Comparison of ENCODE assay signal across 1 cellular context in genomic region chr6:158143700-158144099, GRCh38.
TF ChIP-seq lines count a peak whose summit lies in the region.

No MANE protein-coding gene starts in this region.

TF ChIP-seq in endothelial cell of umbilical vein, 7 proteins besides CTCF, POLR2A, EP300 and RAD21:
- no peak for TF ChIP-seq POLR2AphosphoS5 (IDR thresholded peaks at IDR 0.05; ENCODE audit: insufficient read depth, low read depth, low read length)
- no peak for TF ChIP-seq FOS (IDR thresholded peaks at IDR 0.05; ENCODE audit: borderline replicate concordance, insufficient read depth, low read length)
- no peak for TF ChIP-seq GATA2 (IDR thresholded peaks at IDR 0.05; ENCODE audit: insufficient read depth, insufficient read length, low read depth, low read length)
- TF ChIP-seq JUN (IDR thresholded peaks at IDR 0.05; ENCODE audit: borderline replicate concordance, insufficient read depth, insufficient read length, low read depth) = no peak
- no peak for TF ChIP-seq MYC (IDR thresholded peaks at IDR 0.05; ENCODE audit: low read depth, low read length)
- TF ChIP-seq, protein P1, sequence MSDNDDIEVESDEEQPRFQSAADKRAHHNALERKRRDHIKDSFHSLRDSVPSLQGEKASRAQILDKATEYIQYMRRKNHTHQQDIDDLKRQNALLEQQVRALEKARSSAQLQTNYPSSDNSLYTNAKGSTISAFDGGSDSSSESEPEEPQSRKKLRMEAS (IDR thresholded peaks at IDR 0.05; ENCODE audit: insufficient read depth, insufficient read length) = no peak
- TF ChIP-seq EZH2 (IDR thresholded peaks at IDR 0.05; ENCODE audit: borderline replicate concordance, low read depth, low read length, severe bottlenecking) = no peak
